ENCODE assay signal across 9 cellular contexts in the genomic region with DNA sequence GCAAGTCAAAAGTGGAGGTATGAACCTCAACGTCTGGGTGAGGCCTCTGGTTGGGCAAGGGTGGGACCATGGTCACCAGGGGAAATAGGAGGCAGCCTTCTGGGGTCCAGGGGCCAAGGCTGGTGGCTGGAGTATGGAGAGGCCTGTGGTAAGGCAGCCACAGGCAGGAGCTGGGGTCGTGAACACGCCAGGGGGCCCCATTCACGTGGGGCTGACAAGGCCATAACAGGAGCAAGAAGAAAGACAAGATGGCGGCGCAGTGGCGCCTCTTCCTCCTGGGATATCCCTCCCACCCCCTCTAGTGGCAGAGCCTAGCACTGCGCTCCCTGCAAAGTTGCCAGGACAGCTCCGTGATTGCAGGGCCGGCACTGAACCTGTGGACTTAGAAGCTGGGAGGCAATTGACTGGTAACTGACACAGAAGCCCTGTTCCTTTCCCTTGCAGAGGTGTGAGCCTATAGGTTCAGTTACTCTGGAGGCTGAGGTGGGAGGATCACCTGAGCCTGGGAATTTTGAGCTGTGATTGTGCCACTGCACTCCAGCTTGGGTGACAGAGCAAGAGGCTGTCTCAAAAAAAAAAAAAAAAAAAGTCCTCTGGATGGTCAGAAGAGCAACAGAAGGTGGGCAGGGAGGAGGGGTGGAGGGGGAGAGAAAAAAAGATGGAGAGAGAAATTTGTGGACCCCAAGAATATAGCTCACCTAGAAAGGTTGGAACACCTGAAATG. TPM values are rescaled to one million over a fixed set of nuclear protein-coding genes. Genes with fewer than 3 reads are reported as not detected.
DNase-seq lines count a peak whose midpoint lies in the region; ATAC-seq lines count a peak whose summit lies in the region.
"Had no signal": no experiment of that assay in that cellular context is flagged by ENCODE, and none has a peak within 500 bp of the region (broad histone marks: within the 10 kb centered on the region; RNA-seq: fewer than 3 reads in every experiment).

No MANE protein-coding gene starts in this region.

- no peaks in the 10 kb centered on the region for H3K27me3 ChIP-seq in SJSA1 (replicated peaks)

- H3K4me1 ChIP-seq in SJSA1 (replicated peaks), result no peaks in the 10 kb centered on the region

- H3K36me3 ChIP-seq in SJSA1, result no peaks in the 10 kb centered on the region

- intact Hi-C loops in posterior cingulate gyrus (cut with DNase I), result loop anchor here (10.0 kb wide), 3 partner anchors 62 to 178 kb away; partner anchors contain the start of genes ZNF582 and ZSCAN5A

- H3K27ac ChIP-seq in SJSA1, result no peak overlapping the region
- H3K27ac ChIP-seq: epithelial cell of prostate had no signal

- peak; percentile 95 for DNase-seq in ELF-1 (ENCODE audit: low read depth, low spot score)
- DNase-seq in KG1 (lab: John Stamatoyannopoulos, UW), result peak; percentile 35
- DNase-seq in SJSA1 (ENCODE audit: low read depth in 1 of 2, low spot score in 2 of 2), result peak; percentile 8 to 55
- peak; percentile 76 for DNase-seq in activated naive CD4-positive, alpha-beta T cell treated with Interleukin-2 at 50 U/mL for 16 hours
- peak; percentile 51 for DNase-seq in glomerular visceral epithelial cell (ENCODE audit: extremely low spot score)
- peak; percentile 13 to 90 (median 56) for DNase-seq in posterior cingulate gyrus
- DNase-seq in ureter (ENCODE audit: low spot score), result peak; percentile 84

- H3K4me3 ChIP-seq in SJSA1, result no peak overlapping the region

- peaks cover 5% of the 10 kb centered on the region; the same call in 1 of the 2 replicates for H3K9me3 ChIP-seq in SJSA1 (replicated peaks)

- no peak for ATAC-seq in HG02763 (IDR thresholded peaks at IDR 0.05; ENCODE audit: unreplicated experiment)

RNA-seq across cellular contexts. Expression of gene EDDM13, which starts 19.7 kb away (rescaled TPM):
- not detected in 2 replicates for total RNA-seq in SJSA1 (2014; rRNA removed; shearing (Covaris generic))
- total RNA-seq in ureter, result not detected

RNA-seq across cellular contexts. Expression of gene ZSCAN5C, which starts 50.8 kb away (rescaled TPM):
- not detected in 2 replicates for total RNA-seq in SJSA1 (2014; rRNA removed; shearing (Covaris generic))
- total RNA-seq in ureter, result not detected

RNA-seq across cellular contexts. Expression of gene ZSCAN5B, which starts 55.3 kb away (rescaled TPM):
- not detected in 2 replicates for total RNA-seq in SJSA1 (2014; rRNA removed; shearing (Covaris generic))
- total RNA-seq in ureter, result not detected

Comparison
In these comparisons a context has a peak if more than half of its experiments do, and no peak if none do; other contexts are left out.
1. DNase-seq: peak in every context shown above with its lines; median percentile 95 in ELF-1; 84 in ureter; 76 in activated naive CD4-positive, alpha-beta T cell treated with Interleukin-2 at 50 U/mL for 16 hours; 56 in posterior cingulate gyrus; 51 in glomerular visceral epithelial cell; 35 in KG1; 32 in SJSA1.